Comparison of ENCODE assay signal across 1 cellular context in the genomic region with DNA sequence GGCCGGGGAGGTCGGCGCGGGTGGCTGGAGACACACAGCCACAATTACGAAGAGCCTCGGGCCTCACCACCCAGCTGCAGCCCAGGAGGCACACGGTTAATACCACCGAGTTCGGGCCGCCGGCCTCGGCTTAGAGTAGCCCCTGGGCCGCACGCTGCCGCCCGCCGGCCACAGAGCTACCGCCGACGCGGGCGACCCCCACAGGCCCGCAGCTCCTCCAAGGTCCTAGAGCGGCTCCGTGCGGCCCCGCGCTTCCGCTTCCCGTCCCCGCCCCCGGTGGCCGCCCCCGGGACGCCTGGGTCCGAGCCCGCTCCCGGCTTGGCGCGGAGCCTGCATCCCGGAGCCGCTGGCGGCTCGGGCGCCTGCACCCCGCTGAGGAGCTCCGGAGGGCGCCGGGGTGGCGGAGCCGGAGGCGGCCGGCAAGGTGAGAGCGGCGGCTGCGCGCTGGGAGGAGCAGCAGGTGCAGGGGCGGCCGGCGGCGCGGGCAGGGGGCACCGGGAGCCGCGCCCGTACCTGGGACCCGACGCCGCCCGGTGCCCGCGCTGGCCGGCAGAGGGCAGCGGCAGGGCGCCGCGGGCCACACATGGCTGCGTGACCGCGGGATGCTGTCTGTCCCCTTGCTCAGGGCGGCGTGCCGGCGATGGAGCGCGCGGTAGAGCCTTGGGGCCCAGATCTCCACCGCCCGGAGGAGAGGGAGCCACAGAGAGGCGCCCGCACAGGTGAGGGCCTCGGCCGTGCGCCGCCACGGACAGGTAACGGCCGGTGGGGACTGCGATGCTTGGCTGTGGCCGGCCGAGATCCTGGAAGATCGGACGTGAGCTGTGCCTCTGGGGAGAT.
TF ChIP-seq lines count a peak whose summit lies in the region.

A gene (plus strand): TSS at position 266 of the 837 bp plus-strand sequence. CDS start 375 bp downstream, at position 641.

TF ChIP-seq in HEK293, 187 proteins besides CTCF, POLR2A, EP300 and RAD21 (continued from another document and continues in another):
- TF ChIP-seq, protein P1, sequence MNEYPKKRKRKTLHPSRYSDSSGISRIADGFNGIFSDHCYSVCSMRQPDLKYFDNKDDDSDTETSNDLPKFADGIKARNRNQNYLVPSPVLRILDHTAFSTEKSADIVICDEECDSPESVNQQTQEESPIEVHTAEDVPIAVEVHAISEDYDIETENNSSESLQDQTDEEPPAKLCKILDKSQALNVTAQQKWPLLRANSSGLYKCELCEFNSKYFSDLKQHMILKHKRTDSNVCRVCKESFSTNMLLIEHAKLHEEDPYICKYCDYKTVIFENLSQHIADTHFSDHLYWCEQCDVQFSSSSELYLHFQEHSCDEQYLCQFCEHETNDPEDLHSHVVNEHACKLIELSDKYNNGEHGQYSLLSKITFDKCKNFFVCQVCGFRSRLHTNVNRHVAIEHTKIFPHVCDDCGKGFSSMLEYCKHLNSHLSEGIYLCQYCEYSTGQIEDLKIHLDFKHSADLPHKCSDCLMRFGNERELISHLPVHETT (tag by site-specific recombination; IDR thresholded peaks at IDR 0.05), result peak; percentile 84
- TF ChIP-seq ZNF404 (tag by site-specific recombination; IDR thresholded peaks at IDR 0.05), result no peak
- TF ChIP-seq HOXC10 (CRISPR knock-in tag; IDR thresholded peaks at IDR 0.05), result 0 out of 2 replicates have a peak, but pooled peaks have one; percentile 75
- TF ChIP-seq, protein P2, sequence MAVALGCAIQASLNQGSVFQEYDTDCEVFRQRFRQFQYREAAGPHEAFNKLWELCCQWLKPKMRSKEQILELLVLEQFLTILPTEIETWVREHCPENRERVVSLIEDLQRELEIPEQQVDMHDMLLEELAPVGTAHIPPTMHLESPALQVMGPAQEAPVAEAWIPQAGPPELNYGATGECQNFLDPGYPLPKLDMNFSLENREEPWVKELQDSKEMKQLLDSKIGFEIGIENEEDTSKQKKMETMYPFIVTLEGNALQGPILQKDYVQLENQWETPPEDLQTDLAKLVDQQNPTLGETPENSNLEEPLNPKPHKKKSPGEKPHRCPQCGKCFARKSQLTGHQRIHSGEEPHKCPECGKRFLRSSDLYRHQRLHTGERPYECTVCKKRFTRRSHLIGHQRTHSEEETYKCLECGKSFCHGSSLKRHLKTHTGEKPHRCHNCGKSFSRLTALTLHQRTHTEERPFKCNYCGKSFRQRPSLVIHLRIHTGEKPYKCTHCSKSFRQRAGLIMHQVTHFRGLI (tag by site-specific recombination; IDR thresholded peaks at IDR 0.05), result peak; percentile 50; the same call in 1 of the 2 replicates
- TF ChIP-seq, protein P3, sequence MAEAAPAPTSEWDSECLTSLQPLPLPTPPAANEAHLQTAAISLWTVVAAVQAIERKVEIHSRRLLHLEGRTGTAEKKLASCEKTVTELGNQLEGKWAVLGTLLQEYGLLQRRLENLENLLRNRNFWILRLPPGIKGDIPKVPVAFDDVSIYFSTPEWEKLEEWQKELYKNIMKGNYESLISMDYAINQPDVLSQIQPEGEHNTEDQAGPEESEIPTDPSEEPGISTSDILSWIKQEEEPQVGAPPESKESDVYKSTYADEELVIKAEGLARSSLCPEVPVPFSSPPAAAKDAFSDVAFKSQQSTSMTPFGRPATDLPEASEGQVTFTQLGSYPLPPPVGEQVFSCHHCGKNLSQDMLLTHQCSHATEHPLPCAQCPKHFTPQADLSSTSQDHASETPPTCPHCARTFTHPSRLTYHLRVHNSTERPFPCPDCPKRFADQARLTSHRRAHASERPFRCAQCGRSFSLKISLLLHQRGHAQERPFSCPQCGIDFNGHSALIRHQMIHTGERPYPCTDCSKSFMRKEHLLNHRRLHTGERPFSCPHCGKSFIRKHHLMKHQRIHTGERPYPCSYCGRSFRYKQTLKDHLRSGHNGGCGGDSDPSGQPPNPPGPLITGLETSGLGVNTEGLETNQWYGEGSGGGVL (tag by site-specific recombination; IDR thresholded peaks at IDR 0.05), result peak; percentile 58
- TF ChIP-seq ZNF10 (tag by site-specific recombination; IDR thresholded peaks at IDR 0.05), result peak; percentile 31; the same call in 1 of the 2 replicates
- peak; percentile 46 for TF ChIP-seq KLF1 (tag by site-specific recombination; IDR thresholded peaks at IDR 0.05)
- TF ChIP-seq, protein P4, sequence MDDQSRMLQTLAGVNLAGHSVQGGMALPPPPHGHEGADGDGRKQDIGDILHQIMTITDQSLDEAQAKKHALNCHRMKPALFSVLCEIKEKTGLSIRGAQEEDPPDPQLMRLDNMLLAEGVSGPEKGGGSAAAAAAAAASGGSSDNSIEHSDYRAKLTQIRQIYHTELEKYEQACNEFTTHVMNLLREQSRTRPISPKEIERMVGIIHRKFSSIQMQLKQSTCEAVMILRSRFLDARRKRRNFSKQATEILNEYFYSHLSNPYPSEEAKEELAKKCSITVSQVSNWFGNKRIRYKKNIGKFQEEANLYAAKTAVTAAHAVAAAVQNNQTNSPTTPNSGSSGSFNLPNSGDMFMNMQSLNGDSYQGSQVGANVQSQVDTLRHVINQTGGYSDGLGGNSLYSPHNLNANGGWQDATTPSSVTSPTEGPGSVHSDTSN (CRISPR knock-in tag; IDR thresholded peaks at IDR 0.05), result peak; percentile 78
- TF ChIP-seq ZNF530 (tag by site-specific recombination; IDR thresholded peaks at IDR 0.05; ENCODE audit: low read depth), result no peak
- TF ChIP-seq, protein P5, sequence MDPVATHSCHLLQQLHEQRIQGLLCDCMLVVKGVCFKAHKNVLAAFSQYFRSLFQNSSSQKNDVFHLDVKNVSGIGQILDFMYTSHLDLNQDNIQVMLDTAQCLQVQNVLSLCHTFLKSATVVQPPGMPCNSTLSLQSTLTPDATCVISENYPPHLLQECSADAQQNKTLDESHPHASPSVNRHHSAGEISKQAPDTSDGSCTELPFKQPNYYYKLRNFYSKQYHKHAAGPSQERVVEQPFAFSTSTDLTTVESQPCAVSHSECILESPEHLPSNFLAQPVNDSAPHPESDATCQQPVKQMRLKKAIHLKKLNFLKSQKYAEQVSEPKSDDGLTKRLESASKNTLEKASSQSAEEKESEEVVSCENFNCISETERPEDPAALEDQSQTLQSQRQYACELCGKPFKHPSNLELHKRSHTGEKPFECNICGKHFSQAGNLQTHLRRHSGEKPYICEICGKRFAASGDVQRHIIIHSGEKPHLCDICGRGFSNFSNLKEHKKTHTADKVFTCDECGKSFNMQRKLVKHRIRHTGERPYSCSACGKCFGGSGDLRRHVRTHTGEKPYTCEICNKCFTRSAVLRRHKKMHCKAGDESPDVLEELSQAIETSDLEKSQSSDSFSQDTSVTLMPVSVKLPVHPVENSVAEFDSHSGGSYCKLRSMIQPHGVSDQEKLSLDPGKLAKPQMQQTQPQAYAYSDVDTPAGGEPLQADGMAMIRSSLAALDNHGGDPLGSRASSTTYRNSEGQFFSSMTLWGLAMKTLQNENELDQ (tag by site-specific recombination; IDR thresholded peaks at IDR 0.05; ENCODE audit: low read depth), result no peak
- peak; percentile 87 for TF ChIP-seq ZNF341 (tag by site-specific recombination; IDR thresholded peaks at IDR 0.05; ENCODE audit: low read depth)
- TF ChIP-seq ZNF146 (tag by site-specific recombination; IDR thresholded peaks at IDR 0.05), result peak; percentile 9; the same call in 1 of the 2 replicates
- TF ChIP-seq ZNF510 (tag by site-specific recombination; IDR thresholded peaks at IDR 0.05; ENCODE audit: insufficient replicate concordance), result no peak
- TF ChIP-seq ZNF214 (tag by site-specific recombination; IDR thresholded peaks at IDR 0.05; ENCODE audit: borderline replicate concordance), result no peak
- no peak for TF ChIP-seq PRDM1 (tag by site-specific recombination; IDR thresholded peaks at IDR 0.05)
- TF ChIP-seq KLF10 (tag by site-specific recombination; IDR thresholded peaks at IDR 0.05), result peak; percentile 93
- peak; percentile 56 for TF ChIP-seq YY1 (tag by site-specific recombination; IDR thresholded peaks at IDR 0.05)
- no peak for TF ChIP-seq HOXA7 (CRISPR knock-in tag; IDR thresholded peaks at IDR 0.05; ENCODE audit: borderline replicate concordance)
- TF ChIP-seq MZF1 (tag by site-specific recombination; IDR thresholded peaks at IDR 0.05; ENCODE audit: borderline replicate concordance), result no peak
- TF ChIP-seq, protein P6, sequence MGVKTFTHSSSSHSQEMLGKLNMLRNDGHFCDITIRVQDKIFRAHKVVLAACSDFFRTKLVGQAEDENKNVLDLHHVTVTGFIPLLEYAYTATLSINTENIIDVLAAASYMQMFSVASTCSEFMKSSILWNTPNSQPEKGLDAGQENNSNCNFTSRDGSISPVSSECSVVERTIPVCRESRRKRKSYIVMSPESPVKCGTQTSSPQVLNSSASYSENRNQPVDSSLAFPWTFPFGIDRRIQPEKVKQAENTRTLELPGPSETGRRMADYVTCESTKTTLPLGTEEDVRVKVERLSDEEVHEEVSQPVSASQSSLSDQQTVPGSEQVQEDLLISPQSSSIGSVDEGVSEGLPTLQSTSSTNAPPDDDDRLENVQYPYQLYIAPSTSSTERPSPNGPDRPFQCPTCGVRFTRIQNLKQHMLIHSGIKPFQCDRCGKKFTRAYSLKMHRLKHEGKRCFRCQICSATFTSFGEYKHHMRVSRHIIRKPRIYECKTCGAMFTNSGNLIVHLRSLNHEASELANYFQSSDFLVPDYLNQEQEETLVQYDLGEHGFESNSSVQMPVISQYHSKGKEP (tag by site-specific recombination; IDR thresholded peaks at IDR 0.05), result peak; percentile 62; the same call in 1 of the 2 replicates
- TF ChIP-seq ZNF791 (tag by site-specific recombination; IDR thresholded peaks at IDR 0.05), result no peak
- peak; percentile 72; the same call in 1 of the 2 replicates for TF ChIP-seq ZNF792 (tag by site-specific recombination; IDR thresholded peaks at IDR 0.05)
- TF ChIP-seq SP2 (tag by site-specific recombination; IDR thresholded peaks at IDR 0.05), result peak; percentile 72
- TF ChIP-seq ZNF623 (tag by site-specific recombination; IDR thresholded peaks at IDR 0.05), result no peak
- peak; percentile 9; the same call in 1 of the 2 replicates for TF ChIP-seq HOXD13 (CRISPR knock-in tag; IDR thresholded peaks at IDR 0.05; ENCODE audit: borderline replicate concordance)
- TF ChIP-seq, protein P7, sequence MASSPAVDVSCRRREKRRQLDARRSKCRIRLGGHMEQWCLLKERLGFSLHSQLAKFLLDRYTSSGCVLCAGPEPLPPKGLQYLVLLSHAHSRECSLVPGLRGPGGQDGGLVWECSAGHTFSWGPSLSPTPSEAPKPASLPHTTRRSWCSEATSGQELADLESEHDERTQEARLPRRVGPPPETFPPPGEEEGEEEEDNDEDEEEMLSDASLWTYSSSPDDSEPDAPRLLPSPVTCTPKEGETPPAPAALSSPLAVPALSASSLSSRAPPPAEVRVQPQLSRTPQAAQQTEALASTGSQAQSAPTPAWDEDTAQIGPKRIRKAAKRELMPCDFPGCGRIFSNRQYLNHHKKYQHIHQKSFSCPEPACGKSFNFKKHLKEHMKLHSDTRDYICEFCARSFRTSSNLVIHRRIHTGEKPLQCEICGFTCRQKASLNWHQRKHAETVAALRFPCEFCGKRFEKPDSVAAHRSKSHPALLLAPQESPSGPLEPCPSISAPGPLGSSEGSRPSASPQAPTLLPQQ (tag by site-specific recombination; IDR thresholded peaks at IDR 0.05), result peak; percentile 66
- no peak for TF ChIP-seq ZNF626 (tag by site-specific recombination; IDR thresholded peaks at IDR 0.05)
- TF ChIP-seq FEZF1 (tag by site-specific recombination; IDR thresholded peaks at IDR 0.05), result 0 out of 2 replicates have a peak, but pooled peaks have one; percentile 20
- TF ChIP-seq KLF7 (tag by site-specific recombination; IDR thresholded peaks at IDR 0.05; ENCODE audit: borderline replicate concordance), result peak; percentile 78
- TF ChIP-seq KLF9 (tag by site-specific recombination; IDR thresholded peaks at IDR 0.05; ENCODE audit: low read depth), result peak; percentile 78
- TF ChIP-seq ZNF175 (tag by site-specific recombination; IDR thresholded peaks at IDR 0.05), result no peak
- TF ChIP-seq, protein P8, sequence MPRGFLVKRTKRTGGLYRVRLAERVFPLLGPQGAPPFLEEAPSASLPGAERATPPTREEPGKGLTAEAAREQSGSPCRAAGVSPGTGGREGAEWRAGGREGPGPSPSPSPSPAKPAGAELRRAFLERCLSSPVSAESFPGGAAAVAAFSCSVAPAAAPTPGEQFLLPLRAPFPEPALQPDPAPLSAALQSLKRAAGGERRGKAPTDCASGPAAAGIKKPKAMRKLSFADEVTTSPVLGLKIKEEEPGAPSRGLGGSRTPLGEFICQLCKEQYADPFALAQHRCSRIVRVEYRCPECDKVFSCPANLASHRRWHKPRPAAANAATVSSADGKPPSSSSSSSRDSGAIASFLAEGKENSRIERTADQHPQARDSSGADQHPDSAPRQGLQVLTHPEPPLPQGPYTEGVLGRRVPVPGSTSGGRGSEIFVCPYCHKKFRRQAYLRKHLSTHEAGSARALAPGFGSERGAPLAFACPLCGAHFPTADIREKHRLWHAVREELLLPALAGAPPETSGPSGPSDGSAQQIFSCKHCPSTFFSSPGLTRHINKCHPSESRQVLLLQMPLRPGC (tag by site-specific recombination; IDR thresholded peaks at IDR 0.05), result peak; percentile 37; the same call in 1 of the 2 replicates
- TF ChIP-seq, protein P9, sequence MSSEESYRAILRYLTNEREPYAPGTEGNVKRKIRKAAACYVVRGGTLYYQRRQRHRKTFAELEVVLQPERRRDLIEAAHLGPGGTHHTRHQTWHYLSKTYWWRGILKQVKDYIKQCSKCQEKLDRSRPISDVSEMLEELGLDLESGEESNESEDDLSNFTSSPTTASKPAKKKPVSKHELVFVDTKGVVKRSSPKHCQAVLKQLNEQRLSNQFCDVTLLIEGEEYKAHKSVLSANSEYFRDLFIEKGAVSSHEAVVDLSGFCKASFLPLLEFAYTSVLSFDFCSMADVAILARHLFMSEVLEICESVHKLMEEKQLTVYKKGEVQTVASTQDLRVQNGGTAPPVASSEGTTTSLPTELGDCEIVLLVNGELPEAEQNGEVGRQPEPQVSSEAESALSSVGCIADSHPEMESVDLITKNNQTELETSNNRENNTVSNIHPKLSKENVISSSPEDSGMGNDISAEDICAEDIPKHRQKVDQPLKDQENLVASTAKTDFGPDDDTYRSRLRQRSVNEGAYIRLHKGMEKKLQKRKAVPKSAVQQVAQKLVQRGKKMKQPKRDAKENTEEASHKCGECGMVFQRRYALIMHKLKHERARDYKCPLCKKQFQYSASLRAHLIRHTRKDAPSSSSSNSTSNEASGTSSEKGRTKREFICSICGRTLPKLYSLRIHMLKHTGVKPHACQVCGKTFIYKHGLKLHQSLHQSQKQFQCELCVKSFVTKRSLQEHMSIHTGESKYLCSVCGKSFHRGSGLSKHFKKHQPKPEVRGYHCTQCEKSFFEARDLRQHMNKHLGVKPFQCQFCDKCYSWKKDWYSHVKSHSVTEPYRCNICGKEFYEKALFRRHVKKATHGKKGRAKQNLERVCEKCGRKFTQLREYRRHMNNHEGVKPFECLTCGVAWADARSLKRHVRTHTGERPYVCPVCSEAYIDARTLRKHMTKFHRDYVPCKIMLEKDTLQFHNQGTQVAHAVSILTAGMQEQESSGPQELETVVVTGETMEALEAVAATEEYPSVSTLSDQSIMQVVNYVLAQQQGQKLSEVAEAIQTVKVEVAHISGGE (tag by site-specific recombination; conservative IDR thresholded peaks at IDR 0.05; ENCODE audit: low read depth), result peak; percentile 89
- TF ChIP-seq ZBTB48 (tag by site-specific recombination; IDR thresholded peaks at IDR 0.05), result no peak; the same call in 1 of the 2 replicates
- no peak for TF ChIP-seq GLI2 (tag by site-specific recombination; IDR thresholded peaks at IDR 0.05; ENCODE audit: borderline replicate concordance, low read depth)
- TF ChIP-seq ZNF324 (tag by site-specific recombination; IDR thresholded peaks at IDR 0.05), result peak; percentile 65; the same call in 1 of the 2 replicates
- TF ChIP-seq, protein P10, sequence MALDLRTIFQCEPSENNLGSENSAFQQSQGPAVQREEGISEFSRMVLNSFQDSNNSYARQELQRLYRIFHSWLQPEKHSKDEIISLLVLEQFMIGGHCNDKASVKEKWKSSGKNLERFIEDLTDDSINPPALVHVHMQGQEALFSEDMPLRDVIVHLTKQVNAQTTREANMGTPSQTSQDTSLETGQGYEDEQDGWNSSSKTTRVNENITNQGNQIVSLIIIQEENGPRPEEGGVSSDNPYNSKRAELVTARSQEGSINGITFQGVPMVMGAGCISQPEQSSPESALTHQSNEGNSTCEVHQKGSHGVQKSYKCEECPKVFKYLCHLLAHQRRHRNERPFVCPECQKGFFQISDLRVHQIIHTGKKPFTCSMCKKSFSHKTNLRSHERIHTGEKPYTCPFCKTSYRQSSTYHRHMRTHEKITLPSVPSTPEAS (tag by site-specific recombination; IDR thresholded peaks at IDR 0.05), result no peak
